In the genomic region with DNA sequence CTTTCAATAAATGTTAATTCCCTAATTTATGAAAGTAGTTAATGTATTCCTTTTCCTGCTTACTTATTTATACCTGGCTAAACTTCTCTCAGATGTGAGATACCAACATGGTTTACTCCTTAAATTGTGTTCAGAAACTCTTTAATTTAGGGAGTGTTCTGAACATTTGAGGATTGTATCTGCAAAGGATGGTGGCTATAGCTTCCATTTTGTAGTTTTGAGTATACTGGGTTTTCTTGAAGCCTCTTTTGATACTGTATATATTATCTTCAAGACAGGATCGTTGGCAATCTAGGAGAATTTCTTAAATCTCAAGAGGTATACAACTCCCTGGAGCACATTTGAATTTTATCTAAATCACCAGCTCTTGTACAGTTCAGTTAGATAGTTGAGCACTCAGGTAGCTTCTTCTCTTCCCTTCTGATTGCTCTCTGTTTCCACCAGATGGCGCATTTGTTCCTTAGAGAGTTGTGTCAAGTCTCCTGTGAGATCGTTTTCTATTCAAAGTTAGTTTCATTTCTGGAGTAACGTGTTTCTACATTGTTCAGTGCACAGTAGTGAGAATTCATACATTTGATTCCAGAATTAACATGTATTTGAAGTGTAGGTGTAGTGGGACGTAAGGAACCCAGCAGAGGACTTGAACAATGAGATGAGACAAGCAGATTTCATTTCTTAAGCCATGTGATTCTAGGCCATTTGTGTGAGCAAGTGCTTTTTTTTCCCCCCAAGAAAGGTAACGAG, we compare ENCODE assay signal across 1 cellular context.
A peak's percentile ranks its signal among the peaks of the same experiment; 100 is the strongest.
TF ChIP-seq lines count a peak whose summit lies in the region.

No MANE protein-coding gene starts in this region.

TF ChIP-seq in K562, 482 proteins besides CTCF, POLR2A, EP300 and RAD21 (continued from another document):
- TF ChIP-seq, protein P1, sequence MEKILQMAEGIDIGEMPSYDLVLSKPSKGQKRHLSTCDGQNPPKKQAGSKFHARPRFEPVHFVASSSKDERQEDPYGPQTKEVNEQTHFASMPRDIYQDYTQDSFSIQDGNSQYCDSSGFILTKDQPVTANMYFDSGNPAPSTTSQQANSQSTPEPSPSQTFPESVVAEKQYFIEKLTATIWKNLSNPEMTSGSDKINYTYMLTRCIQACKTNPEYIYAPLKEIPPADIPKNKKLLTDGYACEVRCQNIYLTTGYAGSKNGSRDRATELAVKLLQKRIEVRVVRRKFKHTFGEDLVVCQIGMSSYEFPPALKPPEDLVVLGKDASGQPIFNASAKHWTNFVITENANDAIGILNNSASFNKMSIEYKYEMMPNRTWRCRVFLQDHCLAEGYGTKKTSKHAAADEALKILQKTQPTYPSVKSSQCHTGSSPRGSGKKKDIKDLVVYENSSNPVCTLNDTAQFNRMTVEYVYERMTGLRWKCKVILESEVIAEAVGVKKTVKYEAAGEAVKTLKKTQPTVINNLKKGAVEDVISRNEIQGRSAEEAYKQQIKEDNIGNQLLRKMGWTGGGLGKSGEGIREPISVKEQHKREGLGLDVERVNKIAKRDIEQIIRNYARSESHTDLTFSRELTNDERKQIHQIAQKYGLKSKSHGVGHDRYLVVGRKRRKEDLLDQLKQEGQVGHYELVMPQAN (IDR thresholded peaks at IDR 0.05; ENCODE audit: borderline replicate concordance): peak; percentile 40; the same call in 1 of the 2 replicates
- 0 out of 2 replicates have a peak, but pooled peaks have one; percentile 33 for TF ChIP-seq TRIM28 (IDR thresholded peaks at IDR 0.05)
- TF ChIP-seq HDAC2 (IDR thresholded peaks at IDR 0.05): 0 out of 2 replicates have a peak, but pooled peaks have one; percentile 36
- TF ChIP-seq, protein P2, sequence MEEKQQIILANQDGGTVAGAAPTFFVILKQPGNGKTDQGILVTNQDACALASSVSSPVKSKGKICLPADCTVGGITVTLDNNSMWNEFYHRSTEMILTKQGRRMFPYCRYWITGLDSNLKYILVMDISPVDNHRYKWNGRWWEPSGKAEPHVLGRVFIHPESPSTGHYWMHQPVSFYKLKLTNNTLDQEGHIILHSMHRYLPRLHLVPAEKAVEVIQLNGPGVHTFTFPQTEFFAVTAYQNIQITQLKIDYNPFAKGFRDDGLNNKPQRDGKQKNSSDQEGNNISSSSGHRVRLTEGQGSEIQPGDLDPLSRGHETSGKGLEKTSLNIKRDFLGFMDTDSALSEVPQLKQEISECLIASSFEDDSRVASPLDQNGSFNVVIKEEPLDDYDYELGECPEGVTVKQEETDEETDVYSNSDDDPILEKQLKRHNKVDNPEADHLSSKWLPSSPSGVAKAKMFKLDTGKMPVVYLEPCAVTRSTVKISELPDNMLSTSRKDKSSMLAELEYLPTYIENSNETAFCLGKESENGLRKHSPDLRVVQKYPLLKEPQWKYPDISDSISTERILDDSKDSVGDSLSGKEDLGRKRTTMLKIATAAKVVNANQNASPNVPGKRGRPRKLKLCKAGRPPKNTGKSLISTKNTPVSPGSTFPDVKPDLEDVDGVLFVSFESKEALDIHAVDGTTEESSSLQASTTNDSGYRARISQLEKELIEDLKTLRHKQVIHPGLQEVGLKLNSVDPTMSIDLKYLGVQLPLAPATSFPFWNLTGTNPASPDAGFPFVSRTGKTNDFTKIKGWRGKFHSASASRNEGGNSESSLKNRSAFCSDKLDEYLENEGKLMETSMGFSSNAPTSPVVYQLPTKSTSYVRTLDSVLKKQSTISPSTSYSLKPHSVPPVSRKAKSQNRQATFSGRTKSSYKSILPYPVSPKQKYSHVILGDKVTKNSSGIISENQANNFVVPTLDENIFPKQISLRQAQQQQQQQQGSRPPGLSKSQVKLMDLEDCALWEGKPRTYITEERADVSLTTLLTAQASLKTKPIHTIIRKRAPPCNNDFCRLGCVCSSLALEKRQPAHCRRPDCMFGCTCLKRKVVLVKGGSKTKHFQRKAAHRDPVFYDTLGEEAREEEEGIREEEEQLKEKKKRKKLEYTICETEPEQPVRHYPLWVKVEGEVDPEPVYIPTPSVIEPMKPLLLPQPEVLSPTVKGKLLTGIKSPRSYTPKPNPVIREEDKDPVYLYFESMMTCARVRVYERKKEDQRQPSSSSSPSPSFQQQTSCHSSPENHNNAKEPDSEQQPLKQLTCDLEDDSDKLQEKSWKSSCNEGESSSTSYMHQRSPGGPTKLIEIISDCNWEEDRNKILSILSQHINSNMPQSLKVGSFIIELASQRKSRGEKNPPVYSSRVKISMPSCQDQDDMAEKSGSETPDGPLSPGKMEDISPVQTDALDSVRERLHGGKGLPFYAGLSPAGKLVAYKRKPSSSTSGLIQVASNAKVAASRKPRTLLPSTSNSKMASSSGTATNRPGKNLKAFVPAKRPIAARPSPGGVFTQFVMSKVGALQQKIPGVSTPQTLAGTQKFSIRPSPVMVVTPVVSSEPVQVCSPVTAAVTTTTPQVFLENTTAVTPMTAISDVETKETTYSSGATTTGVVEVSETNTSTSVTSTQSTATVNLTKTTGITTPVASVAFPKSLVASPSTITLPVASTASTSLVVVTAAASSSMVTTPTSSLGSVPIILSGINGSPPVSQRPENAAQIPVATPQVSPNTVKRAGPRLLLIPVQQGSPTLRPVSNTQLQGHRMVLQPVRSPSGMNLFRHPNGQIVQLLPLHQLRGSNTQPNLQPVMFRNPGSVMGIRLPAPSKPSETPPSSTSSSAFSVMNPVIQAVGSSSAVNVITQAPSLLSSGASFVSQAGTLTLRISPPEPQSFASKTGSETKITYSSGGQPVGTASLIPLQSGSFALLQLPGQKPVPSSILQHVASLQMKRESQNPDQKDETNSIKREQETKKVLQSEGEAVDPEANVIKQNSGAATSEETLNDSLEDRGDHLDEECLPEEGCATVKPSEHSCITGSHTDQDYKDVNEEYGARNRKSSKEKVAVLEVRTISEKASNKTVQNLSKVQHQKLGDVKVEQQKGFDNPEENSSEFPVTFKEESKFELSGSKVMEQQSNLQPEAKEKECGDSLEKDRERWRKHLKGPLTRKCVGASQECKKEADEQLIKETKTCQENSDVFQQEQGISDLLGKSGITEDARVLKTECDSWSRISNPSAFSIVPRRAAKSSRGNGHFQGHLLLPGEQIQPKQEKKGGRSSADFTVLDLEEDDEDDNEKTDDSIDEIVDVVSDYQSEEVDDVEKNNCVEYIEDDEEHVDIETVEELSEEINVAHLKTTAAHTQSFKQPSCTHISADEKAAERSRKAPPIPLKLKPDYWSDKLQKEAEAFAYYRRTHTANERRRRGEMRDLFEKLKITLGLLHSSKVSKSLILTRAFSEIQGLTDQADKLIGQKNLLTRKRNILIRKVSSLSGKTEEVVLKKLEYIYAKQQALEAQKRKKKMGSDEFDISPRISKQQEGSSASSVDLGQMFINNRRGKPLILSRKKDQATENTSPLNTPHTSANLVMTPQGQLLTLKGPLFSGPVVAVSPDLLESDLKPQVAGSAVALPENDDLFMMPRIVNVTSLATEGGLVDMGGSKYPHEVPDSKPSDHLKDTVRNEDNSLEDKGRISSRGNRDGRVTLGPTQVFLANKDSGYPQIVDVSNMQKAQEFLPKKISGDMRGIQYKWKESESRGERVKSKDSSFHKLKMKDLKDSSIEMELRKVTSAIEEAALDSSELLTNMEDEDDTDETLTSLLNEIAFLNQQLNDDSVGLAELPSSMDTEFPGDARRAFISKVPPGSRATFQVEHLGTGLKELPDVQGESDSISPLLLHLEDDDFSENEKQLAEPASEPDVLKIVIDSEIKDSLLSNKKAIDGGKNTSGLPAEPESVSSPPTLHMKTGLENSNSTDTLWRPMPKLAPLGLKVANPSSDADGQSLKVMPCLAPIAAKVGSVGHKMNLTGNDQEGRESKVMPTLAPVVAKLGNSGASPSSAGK (IDR thresholded peaks at IDR 0.05): peak; percentile 50; the same call in 1 of the 2 replicates
- TF ChIP-seq, protein P3, sequence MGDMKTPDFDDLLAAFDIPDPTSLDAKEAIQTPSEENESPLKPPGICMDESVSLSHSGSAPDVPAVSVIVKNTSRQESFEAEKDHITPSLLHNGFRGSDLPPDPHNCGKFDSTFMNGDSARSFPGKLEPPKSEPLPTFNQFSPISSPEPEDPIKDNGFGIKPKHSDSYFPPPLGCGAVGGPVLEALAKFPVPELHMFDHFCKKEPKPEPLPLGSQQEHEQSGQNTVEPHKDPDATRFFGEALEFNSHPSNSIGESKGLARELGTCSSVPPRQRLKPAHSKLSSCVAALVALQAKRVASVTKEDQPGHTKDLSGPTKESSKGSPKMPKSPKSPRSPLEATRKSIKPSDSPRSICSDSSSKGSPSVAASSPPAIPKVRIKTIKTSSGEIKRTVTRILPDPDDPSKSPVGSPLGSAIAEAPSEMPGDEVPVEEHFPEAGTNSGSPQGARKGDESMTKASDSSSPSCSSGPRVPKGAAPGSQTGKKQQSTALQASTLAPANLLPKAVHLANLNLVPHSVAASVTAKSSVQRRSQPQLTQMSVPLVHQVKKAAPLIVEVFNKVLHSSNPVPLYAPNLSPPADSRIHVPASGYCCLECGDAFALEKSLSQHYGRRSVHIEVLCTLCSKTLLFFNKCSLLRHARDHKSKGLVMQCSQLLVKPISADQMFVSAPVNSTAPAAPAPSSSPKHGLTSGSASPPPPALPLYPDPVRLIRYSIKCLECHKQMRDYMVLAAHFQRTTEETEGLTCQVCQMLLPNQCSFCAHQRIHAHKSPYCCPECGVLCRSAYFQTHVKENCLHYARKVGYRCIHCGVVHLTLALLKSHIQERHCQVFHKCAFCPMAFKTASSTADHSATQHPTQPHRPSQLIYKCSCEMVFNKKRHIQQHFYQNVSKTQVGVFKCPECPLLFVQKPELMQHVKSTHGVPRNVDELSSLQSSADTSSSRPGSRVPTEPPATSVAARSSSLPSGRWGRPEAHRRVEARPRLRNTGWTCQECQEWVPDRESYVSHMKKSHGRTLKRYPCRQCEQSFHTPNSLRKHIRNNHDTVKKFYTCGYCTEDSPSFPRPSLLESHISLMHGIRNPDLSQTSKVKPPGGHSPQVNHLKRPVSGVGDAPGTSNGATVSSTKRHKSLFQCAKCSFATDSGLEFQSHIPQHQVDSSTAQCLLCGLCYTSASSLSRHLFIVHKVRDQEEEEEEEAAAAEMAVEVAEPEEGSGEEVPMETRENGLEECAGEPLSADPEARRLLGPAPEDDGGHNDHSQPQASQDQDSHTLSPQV (IDR thresholded peaks at IDR 0.05): peak; percentile 80
- peak; percentile 32; the same call in 1 of the 2 replicates for TF ChIP-seq L3MBTL2 (IDR thresholded peaks at IDR 0.05)
- peak; percentile 16; the same call in 1 of the 2 replicates for TF ChIP-seq ZNF316 (IDR thresholded peaks at IDR 0.05)
- TF ChIP-seq SOX6 (IDR thresholded peaks at IDR 0.05): peak; percentile 39; the same call in 1 of the 2 replicates
